Comparison of ENCODE assay signal across 8 cellular contexts in the genomic region with DNA sequence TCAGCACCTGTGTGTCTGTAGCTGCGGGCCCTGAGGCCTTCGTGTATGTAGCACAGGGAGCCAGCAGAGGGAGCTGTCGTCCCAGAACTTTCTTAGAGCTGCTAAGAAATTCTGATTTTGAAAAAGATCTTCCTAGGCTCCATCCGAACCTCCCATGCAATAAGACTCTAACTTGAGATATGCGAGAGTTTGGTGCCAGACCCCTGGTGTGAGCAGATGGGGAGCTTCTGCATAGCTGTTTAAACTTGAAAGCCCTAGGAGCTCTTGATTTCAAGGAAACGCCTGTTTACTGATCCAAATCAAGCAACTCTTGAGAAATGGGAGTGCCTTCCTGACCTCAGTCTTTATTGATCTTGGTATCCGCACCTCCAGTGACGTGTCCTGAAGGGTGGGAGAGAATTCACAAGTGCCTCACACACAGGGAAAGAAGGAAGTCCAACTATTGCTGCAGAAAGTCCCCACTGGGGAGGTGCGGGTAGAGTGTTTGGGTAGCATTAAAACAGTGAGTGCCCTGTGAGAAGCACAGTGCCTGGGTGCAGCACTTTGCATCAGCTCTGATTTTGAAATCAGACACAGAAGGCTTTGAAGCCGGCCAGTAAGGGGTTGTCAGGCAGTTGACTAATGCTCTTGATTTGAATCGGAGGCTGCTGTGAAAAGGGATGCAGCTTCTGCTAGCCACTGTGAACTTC.
DNase-seq lines count a peak whose midpoint lies in the region; ATAC-seq and TF ChIP-seq lines count a peak whose summit lies in the region.

No MANE protein-coding gene starts in this region.

- peaks cover 4% of the 10 kb centered on the region; the same call in 1 of the 2 replicates for H3K79me2 ChIP-seq in GM23338 (replicated peaks; ENCODE audit: insufficient read depth)
- no peaks in the 10 kb centered on the region for H3K79me2 ChIP-seq in osteoblast (ENCODE audit: insufficient read depth, low read length)

- H3K9me3 ChIP-seq in SK-N-MC (ENCODE audit: low read depth, low read length) = no peaks in the 10 kb centered on the region
- H3K9me3 ChIP-seq in osteoblast (ENCODE audit: low read depth, low read length) = no peaks in the 10 kb centered on the region
- H3K9me3 ChIP-seq in testis = no peaks in the 10 kb centered on the region

- peak overlapping the region; percentile 21 for H3K27ac Mint-ChIP-seq in GM23338

- H3K4me3 Mint-ChIP-seq in GM23338 = no peak overlapping the region

- no peak overlapping the region for H2AFZ ChIP-seq in GM23338
- peak overlapping the region; percentile 69 for H2AFZ ChIP-seq in osteoblast (ENCODE audit: low read length)

- no peaks in the 10 kb centered on the region for H3F3A ChIP-seq in GM23338 (replicated peaks; ENCODE audit: low read depth)

- no peak for TF ChIP-seq POLR2A in testis (IDR thresholded peaks at IDR 0.05)

- H3K4me2 ChIP-seq in GM23338 = peak overlapping the region; percentile 6; the same call in 1 of the 2 replicates
- H3K4me2 ChIP-seq in osteoblast (ENCODE audit: insufficient read depth, low read length) = peak overlapping the region; percentile 81

- peak; percentile 87 for TF ChIP-seq CTCF in GM23338 (conservative IDR thresholded peaks at IDR 0.05; ENCODE audit: low read depth in 2 of 2)
- TF ChIP-seq CTCF in osteoblast (IDR thresholded peaks at IDR 0.05; ENCODE audit: extremely low read depth, low read depth, low read length) = peak; percentile 92
- TF ChIP-seq CTCF in testis (IDR thresholded peaks at IDR 0.05) = peak; percentile 59 to 81 (median 61)

- peaks cover 31% of the 10 kb centered on the region for H3K4me1 Mint-ChIP-seq in GM23338

- H4K20me1 ChIP-seq in GM23338 (replicated peaks; ENCODE audit: insufficient read depth) (no peaks in the 10 kb centered on the region), osteoblast (ENCODE audit: insufficient read depth, low read length) (no peaks in the 10 kb centered on the region)

- intact Hi-C loops in testis (cut with DNase I; ENCODE audit: low total_unique reads) = loop anchor here (5.0 kb wide), 1 partner anchor 104 kb away; no protein-coding TSS in a partner anchor

- H3K27me3 Mint-ChIP-seq in GM23338 (ENCODE audit: insufficient read depth, low read depth, poor library complexity) = no peaks in the 10 kb centered on the region

- DNase-seq in Daoy (ENCODE audit: low read depth) = peak; percentile 79
- peak; percentile 93 for DNase-seq in GM23338 (ENCODE audit: low spot score)
- peak; percentile 69 for DNase-seq in M059J (ENCODE audit: low read depth)
- peak; percentile 63 for DNase-seq in SK-N-MC (ENCODE audit: low read depth, low spot score)
- DNase-seq in activated naive CD4-positive, alpha-beta T cell treated with anti-CD3 and anti-CD28 coated beads, Interleukin-2, amount 50 U/mL, for 16 hours = peak; percentile 75
- peak; percentile 47 for DNase-seq in glomerular endothelial cell (ENCODE audit: extremely low read depth, low read depth, low spot score)
- peak; percentile 72 for DNase-seq in osteoblast (ENCODE audit: insufficient read length, low spot score, missing footprints)
- DNase-seq in testis = peak; percentile 86

- no peaks in the 10 kb centered on the region for H3K36me3 ChIP-seq in GM23338 (ENCODE audit: insufficient read depth)
- no peaks in the 10 kb centered on the region for H3K36me3 ChIP-seq in SK-N-MC (ENCODE audit: insufficient read depth, low read length)
- H3K36me3 ChIP-seq in osteoblast (ENCODE audit: insufficient read depth, low read length) = no peaks in the 10 kb centered on the region
- H3K36me3 ChIP-seq in testis (ENCODE audit: low read depth, missing control alignments) = no peaks in the 10 kb centered on the region

- H3K27me3 ChIP-seq in GM23338 (ENCODE audit: insufficient read depth) (no peaks in the 10 kb centered on the region), osteoblast (ENCODE audit: insufficient read depth, low read length) (no peaks in the 10 kb centered on the region), testis (no peaks in the 10 kb centered on the region)

- no peaks in the 10 kb centered on the region for H3K36me3 Mint-ChIP-seq in GM23338 (ENCODE audit: low read depth)

- H3K9me3 Mint-ChIP-seq in GM23338 = no peaks in the 10 kb centered on the region

- H3K9ac ChIP-seq in SK-N-MC (ENCODE audit: insufficient read length) = no peak overlapping the region

- ATAC-seq in GM23338 = peak; percentile 95

- H3K4me1 ChIP-seq in GM23338 (ENCODE audit: insufficient read depth) = peaks cover 17% of the 10 kb centered on the region
- peaks cover 9% of the 10 kb centered on the region for H3K4me1 ChIP-seq in osteoblast (ENCODE audit: insufficient read depth, low read length)
- peaks cover 5% of the 10 kb centered on the region for H3K4me1 ChIP-seq in testis

- H3K4me3 ChIP-seq in GM23338 (no peak overlapping the region), SK-N-MC (peak overlapping the region; percentile 44), osteoblast (ENCODE audit: insufficient read depth, low read length) (peak overlapping the region; percentile 57), testis (no peak overlapping the region)

- H3K9me2 ChIP-seq in GM23338 (ENCODE audit: insufficient read depth) = no peaks in the 10 kb centered on the region

- WGBS in testis, 2 donors = 41 to 44% methylated on average over 8 to 11 of the region's 11 CpGs

- H3K27ac ChIP-seq in GM23338 (ENCODE audit: low read depth) (0 out of 2 replicates have a peak overlapping the region, but pooled peaks have one; percentile 0), SK-N-MC (no peak overlapping the region), osteoblast (ENCODE audit: low read depth, low read length) (no peak overlapping the region), testis (no peak overlapping the region)

TF ChIP-seq in GM23338, 12 proteins besides CTCF, POLR2A, EP300 and RAD21 (continues in another document):
- TF ChIP-seq EZH2 (IDR thresholded peaks at IDR 0.05; ENCODE audit: low read depth, unreplicated experiment) = no peak
- TF ChIP-seq, protein P1, sequence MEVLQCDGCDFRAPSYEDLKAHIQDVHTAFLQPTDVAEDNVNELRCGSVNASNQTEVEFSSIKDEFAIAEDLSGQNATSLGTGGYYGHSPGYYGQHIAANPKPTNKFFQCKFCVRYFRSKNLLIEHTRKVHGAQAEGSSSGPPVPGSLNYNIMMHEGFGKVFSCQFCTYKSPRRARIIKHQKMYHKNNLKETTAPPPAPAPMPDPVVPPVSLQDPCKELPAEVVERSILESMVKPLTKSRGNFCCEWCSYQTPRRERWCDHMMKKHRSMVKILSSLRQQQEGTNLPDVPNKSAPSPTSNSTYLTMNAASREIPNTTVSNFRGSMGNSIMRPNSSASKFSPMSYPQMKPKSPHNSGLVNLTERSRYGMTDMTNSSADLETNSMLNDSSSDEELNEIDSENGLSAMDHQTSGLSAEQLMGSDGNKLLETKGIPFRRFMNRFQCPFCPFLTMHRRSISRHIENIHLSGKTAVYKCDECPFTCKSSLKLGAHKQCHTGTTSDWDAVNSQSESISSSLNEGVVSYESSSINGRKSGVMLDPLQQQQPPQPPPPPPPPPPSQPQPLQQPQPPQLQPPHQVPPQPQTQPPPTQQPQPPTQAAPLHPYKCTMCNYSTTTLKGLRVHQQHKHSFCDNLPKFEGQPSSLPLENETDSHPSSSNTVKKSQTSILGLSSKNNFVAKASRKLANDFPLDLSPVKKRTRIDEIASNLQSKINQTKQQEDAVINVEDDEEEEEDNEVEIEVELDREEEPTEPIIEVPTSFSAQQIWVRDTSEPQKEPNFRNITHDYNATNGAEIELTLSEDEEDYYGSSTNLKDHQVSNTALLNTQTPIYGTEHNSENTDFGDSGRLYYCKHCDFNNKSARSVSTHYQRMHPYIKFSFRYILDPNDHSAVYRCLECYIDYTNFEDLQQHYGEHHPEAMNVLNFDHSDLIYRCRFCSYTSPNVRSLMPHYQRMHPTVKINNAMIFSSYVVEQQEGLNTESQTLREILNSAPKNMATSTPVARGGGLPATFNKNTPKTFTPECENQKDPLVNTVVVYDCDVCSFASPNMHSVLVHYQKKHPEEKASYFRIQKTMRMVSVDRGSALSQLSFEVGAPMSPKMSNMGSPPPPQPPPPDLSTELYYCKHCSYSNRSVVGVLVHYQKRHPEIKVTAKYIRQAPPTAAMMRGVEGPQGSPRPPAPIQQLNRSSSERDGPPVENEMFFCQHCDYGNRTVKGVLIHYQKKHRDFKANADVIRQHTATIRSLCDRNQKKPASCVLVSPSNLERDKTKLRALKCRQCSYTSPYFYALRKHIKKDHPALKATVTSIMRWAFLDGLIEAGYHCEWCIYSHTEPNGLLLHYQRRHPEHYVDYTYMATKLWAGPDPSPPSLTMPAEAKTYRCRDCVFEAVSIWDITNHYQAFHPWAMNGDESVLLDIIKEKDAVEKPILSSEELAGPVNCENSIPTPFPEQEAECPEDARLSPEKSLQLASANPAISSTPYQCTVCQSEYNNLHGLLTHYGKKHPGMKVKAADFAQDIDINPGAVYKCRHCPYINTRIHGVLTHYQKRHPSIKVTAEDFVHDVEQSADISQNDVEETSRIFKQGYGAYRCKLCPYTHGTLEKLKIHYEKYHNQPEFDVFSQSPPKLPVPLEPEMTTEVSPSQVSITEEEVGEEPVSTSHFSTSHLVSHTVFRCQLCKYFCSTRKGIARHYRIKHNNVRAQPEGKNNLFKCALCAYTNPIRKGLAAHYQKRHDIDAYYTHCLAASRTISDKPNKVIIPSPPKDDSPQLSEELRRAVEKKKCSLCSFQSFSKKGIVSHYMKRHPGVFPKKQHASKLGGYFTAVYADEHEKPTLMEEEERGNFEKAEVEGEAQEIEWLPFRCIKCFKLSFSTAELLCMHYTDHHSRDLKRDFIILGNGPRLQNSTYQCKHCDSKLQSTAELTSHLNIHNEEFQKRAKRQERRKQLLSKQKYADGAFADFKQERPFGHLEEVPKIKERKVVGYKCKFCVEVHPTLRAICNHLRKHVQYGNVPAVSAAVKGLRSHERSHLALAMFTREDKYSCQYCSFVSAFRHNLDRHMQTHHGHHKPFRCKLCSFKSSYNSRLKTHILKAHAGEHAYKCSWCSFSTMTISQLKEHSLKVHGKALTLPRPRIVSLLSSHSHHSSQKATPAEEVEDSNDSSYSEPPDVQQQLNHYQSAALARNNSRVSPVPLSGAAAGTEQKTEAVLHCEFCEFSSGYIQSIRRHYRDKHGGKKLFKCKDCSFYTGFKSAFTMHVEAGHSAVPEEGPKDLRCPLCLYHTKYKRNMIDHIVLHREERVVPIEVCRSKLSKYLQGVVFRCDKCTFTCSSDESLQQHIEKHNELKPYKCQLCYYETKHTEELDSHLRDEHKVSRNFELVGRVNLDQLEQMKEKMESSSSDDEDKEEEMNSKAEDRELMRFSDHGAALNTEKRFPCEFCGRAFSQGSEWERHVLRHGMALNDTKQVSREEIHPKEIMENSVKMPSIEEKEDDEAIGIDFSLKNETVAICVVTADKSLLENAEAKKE (CRISPR knock-in tag; IDR thresholded peaks at IDR 0.05) = no peak
- no peak for TF ChIP-seq CREB1 (CRISPR knock-in tag; IDR thresholded peaks at IDR 0.05; ENCODE audit: low read depth)
- no peak for TF ChIP-seq EZH2phosphoT487 (IDR thresholded peaks at IDR 0.05; ENCODE audit: unreplicated experiment)

Comparison
In these comparisons a context has a peak if more than half of its experiments do, and no peak if none do; other contexts are left out.
1. H3K4me3 ChIP-seq: peak in SK-N-MC (single experiment) and osteoblast (single experiment); none in GM23338 (single experiment) and testis (0 of 2).
2. Peak in every context shown above with its lines, with median percentiles within 50 percentile points of each other: DNase-seq and CTCF ChIP-seq.